In the genomic region with DNA sequence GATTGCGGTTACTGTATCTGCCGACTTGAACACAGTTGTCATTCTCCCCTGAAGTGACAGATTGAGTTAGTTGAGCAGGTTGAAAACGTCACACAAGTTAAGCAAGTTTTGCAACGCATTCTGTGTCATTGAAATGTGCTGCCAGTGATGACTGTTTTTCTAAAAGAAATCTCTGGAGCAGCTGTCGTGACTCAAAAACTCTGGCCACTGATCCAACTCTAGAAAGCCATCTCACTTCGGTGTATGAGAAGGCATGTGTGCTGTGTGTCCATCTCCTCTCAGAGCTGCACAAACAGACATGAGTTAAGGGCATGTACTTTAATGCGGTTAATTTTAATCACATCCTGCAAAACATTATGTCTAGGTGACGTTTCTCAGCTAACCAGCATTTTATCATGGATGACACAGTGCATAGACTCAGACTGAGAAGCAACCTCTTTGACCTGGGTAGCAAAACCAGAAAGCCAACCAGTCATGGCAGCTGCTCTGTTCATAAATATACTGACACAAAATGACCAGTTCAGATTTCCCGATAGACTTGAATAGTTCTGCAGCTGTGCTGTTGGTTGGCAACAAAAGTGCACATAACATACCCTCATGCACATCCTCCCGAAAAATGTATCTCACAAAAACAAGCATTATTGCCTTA, we compare ENCODE assay signal across 24 cellular contexts.
DNase-seq lines count a peak whose midpoint lies in the region; ATAC-seq, FAIRE-seq and TF ChIP-seq lines count a peak whose summit lies in the region.
"Had no signal": no experiment of that assay in that cellular context is flagged by ENCODE, and none has a peak within 500 bp of the region (broad histone marks: within the 10 kb centered on the region; RNA-seq: fewer than 3 reads in every experiment).

No MANE protein-coding gene starts in this region.

- CTCF ChIA-PET in HepG2 (lab: Yijun Ruan, JAX; ENCODE audit: low intra/inter-chr PET ratio, low total read pairs) = no interaction called here

- TF ChIP-seq EP300 in HepG2 (IDR thresholded peaks at IDR 0.05; ENCODE audit: low read depth in 2 of 2, low read length in 2 of 2) = no peak
- no peak for TF ChIP-seq EP300 in HepG2 (CRISPR knock-in tag; IDR thresholded peaks at IDR 0.05; ENCODE audit: borderline replicate concordance)

- POLR2A ChIA-PET in HepG2 (lab: Yijun Ruan, JAX) = no interaction called here
- POLR2A ChIA-PET in naive thymus-derived CD8-positive, alpha-beta T cell (lab: Charles Lee) = no interaction called here

- H3K27me3 Mint-ChIP-seq in nephron progenitor cell (ENCODE audit: low read depth, poor library complexity) = peaks cover 2% of the 10 kb centered on the region
- peaks cover 0 to 30% (median 3%) of the 10 kb centered on the region in 5 donors for H3K27me3 Mint-ChIP-seq in naive thymus-derived CD8-positive, alpha-beta T cell
- H3K27me3 Mint-ChIP-seq in T-helper 2 cell treated with Interferon-gamma antibody and Interleukin-4, amounts not matched to agents 5 μg/mL and 100 μg/mL, for 36 hours (ENCODE audit: low read depth) = no peaks in the 10 kb centered on the region

- H3K27me3 ChIP-seq in HepG2 (ENCODE audit: control insufficient read depth in 1 of 2, insufficient read depth in 2 of 2, low read length in 2 of 2) (no peaks in the 10 kb centered on the region; a peak in 1 of 5 replicates), right lobe of liver (no peaks in the 10 kb centered on the region), brain microvascular endothelial cell (replicated peaks) (no peaks in the 10 kb centered on the region)
- H3K27me3 ChIP-seq: BLaER1, colonic mucosa, thyroid gland had no signal

- no peaks in the 10 kb centered on the region for H3K36me3 Mint-ChIP-seq in nephron progenitor cell (ENCODE audit: low read depth)
- no peaks in the 10 kb centered on the region for H3K36me3 Mint-ChIP-seq in naive thymus-derived CD8-positive, alpha-beta T cell
- no peaks in the 10 kb centered on the region for H3K36me3 Mint-ChIP-seq in T-helper 2 cell treated with Interferon-gamma antibody and Interleukin-4, amounts not matched to agents 5 μg/mL and 100 μg/mL, for 36 hours (ENCODE audit: low read depth)
- H3K36me3 Mint-ChIP-seq: memory B cell had no signal

- intact Hi-C loops in HepG2 (cut with micrococcal nuclease; ENCODE audit: unreplicated experiment) = no loop called here
- intact Hi-C loops in right lobe of liver (cut with DNase I) = no loop called here

- no peaks in the 10 kb centered on the region for H3K9me3 Mint-ChIP-seq in nephron progenitor cell
- H3K9me3 Mint-ChIP-seq in naive thymus-derived CD8-positive, alpha-beta T cell = peaks cover 0 to 3% (median 0%) of the 10 kb centered on the region in 9 donors
- H3K9me3 Mint-ChIP-seq in T-helper 2 cell treated with Interferon-gamma antibody and Interleukin-4, amounts not matched to agents 5 μg/mL and 100 μg/mL, for 36 hours = no peaks in the 10 kb centered on the region
- H3K9me3 Mint-ChIP-seq: activated CD8-positive, alpha-beta T cell treated with anti-CD3 and anti-CD28 coated beads for 36 hours had no signal

- H4K20me1 ChIP-seq in HepG2 (ENCODE audit: insufficient read depth, low read length) = no peaks in the 10 kb centered on the region
- H4K20me1 ChIP-seq: BLaER1 had no signal

- DNase-seq in HepG2 (ENCODE audit: low spot score) (no peak), right lobe of liver (no peak), foreskin fibroblast (peak; percentile 6 to 15), nephron progenitor cell (no peak), brain microvascular endothelial cell (no peak)
- DNase-seq in naive thymus-derived CD8-positive, alpha-beta T cell = no peak
- no peak for DNase-seq in activated T-cell treated with anti-CD3 and anti-CD28 coated beads, Interleukin-2, amount 50 U/mL, for 1 hour
- DNase-seq in T-helper 2 cell treated with Interferon-gamma antibody and Interleukin-4, amounts not matched to agents 5 μg/mL and 100 μg/mL, for 36 hours (ENCODE audit: low spot score) = no peak
- DNase-seq: 8988T; activated CD8-positive, alpha-beta T cell treated with anti-CD3 and anti-CD28 coated beads for 36 hours; Caco-2; colonic mucosa; DMS79; H7; Karpas-422; NCI-H510A treated with DMSO at 0.1 percent for 48 hours; NK-92 treated with Interleukin-12 subunit alpha and Interleukin-12 subunit beta, amount 100 ng/mL, for 24 hours; stimulated activated naive CD8-positive, alpha-beta T cell treated with anti-CD3 and anti-CD28 coated beads, Interleukin-15, Interleukin-2, amounts not matched to agents 100 U/mL and 50 U/mL, for 24 hours; thyroid gland had no signal

- H3K4me1 ChIP-seq in HepG2 (ENCODE audit: insufficient read depth, low read length) (no peaks in the 10 kb centered on the region), right lobe of liver (no peaks in the 10 kb centered on the region)
- H3K4me1 ChIP-seq: BLaER1, Caco-2, colonic mucosa, thyroid gland had no signal

- ATAC-seq in HepG2 (no peak), right lobe of liver (no peak)
- ATAC-seq in naive thymus-derived CD8-positive, alpha-beta T cell = no peak
- ATAC-seq: activated CD4-positive, CD25-positive, alpha-beta regulatory T cell treated with anti-CD3 and anti-CD28 coated beads, Interleukin-2, amount 50 U/mL, for 24 hours; activated CD8-positive, alpha-beta T cell treated with anti-CD3 and anti-CD28 coated beads for 36 hours; esophagus mucosa; Panc1; stimulated activated naive CD8-positive, alpha-beta T cell treated with anti-CD3 and anti-CD28 coated beads, Interleukin-15, Interleukin-2, amounts not matched to agents 100 U/mL and 50 U/mL, for 24 hours had no signal

- BruUV-seq in HepG2 (replicated peaks; lab: Mats Ljungman, UMichigan) = no TSS peak

- H3K79me2 ChIP-seq in HepG2 (ENCODE audit: insufficient read depth, low read length) = no peaks in the 10 kb centered on the region

- no peak for FAIRE-seq in HepG2 (lab: Jason Lieb, UNC)

- TF ChIP-seq POLR2A in HepG2 (IDR thresholded peaks at IDR 0.05; ENCODE audit: insufficient read depth in 1 of 2, low read depth in 2 of 2, low read length in 2 of 2) (no peak), right lobe of liver (IDR thresholded peaks at IDR 0.05) (no peak)

- no peak overlapping the region for H3K27ac ChIP-seq in HepG2 (ENCODE audit: extremely low read length, insufficient read depth, low read length)
- H3K27ac ChIP-seq in right lobe of liver = no peak overlapping the region
- H3K27ac ChIP-seq in brain microvascular endothelial cell = no peak overlapping the region
- H3K27ac ChIP-seq: BLaER1, colonic mucosa, thyroid gland had no signal

- whole genome bisulfite sequencing in HepG2 (ENCODE audit: low lambda C conversion rate) = 33% methylated on average over 10 of the region's 10 CpGs
- 49% methylated on average over 9 of the region's 10 CpGs for WGBS in right lobe of liver (ENCODE audit: insufficient coverage, low coverage, low lambda C conversion rate, missing lambda C conversion rate)

- no peak overlapping the region for H3K4me3 ChIP-seq in HepG2 (replicated peaks in 1 of 3; ENCODE audit: insufficient read depth in 1 of 3, low read depth in 2 of 3, low read length in 3 of 3)
- H3K4me3 ChIP-seq in right lobe of liver = no peak overlapping the region
- no peak overlapping the region for H3K4me3 ChIP-seq in foreskin fibroblast (ENCODE audit: low read depth in 1 of 2, low read length in 2 of 2)
- H3K4me3 ChIP-seq in brain microvascular endothelial cell (ENCODE audit: low read depth, low read length) = no peak overlapping the region
- H3K4me3 ChIP-seq: BLaER1, colonic mucosa, thyroid gland had no signal

- in situ Hi-C loops in HepG2 (cut with HindIII; ENCODE audit: extremely low pct_ligation_motif_present, low pct_unique_long_range_greater_than_20kb) = no loop called here
- in situ Hi-C loops in brain microvascular endothelial cell (cut with HindIII; ENCODE audit: low pct_ligation_motif_present, low sequenced_read_pairs) = no loop called here

- no peaks in the 10 kb centered on the region for H3K4me1 Mint-ChIP-seq in nephron progenitor cell
- H3K4me1 Mint-ChIP-seq in naive thymus-derived CD8-positive, alpha-beta T cell = no peaks in the 10 kb centered on the region
- no peaks in the 10 kb centered on the region for H3K4me1 Mint-ChIP-seq in T-helper 2 cell treated with Interferon-gamma antibody and Interleukin-4, amounts not matched to agents 5 μg/mL and 100 μg/mL, for 36 hours (ENCODE audit: low read depth)
- H3K4me1 Mint-ChIP-seq: memory B cell had no signal

- H3K9ac ChIP-seq in HepG2 (ENCODE audit: insufficient read depth, low read depth, low read length) = no peak overlapping the region
- H3K9ac ChIP-seq: BLaER1 had no signal

- peak overlapping the region; percentile 57 for H3K27ac Mint-ChIP-seq in nephron progenitor cell
- no peak overlapping the region for H3K27ac Mint-ChIP-seq in naive thymus-derived CD8-positive, alpha-beta T cell
- no peak overlapping the region for H3K27ac Mint-ChIP-seq in T-helper 2 cell treated with Interferon-gamma antibody and Interleukin-4, amounts not matched to agents 5 μg/mL and 100 μg/mL, for 36 hours
- H3K27ac Mint-ChIP-seq: activated CD8-positive, alpha-beta T cell treated with anti-CD3 and anti-CD28 coated beads for 36 hours; memory B cell had no signal

- no peak for TF ChIP-seq CTCF in HepG2 (CRISPR knock-in tag; IDR thresholded peaks at IDR 0.05)
- TF ChIP-seq CTCF in right lobe of liver (IDR thresholded peaks at IDR 0.05) = no peak
- no peak for TF ChIP-seq CTCF in foreskin fibroblast (IDR thresholded peaks at IDR 0.05; ENCODE audit: low read depth, low read length)
- no peak for TF ChIP-seq CTCF in nephron progenitor cell (IDR thresholded peaks at IDR 0.05)
- no peak for TF ChIP-seq CTCF in brain microvascular endothelial cell (IDR thresholded peaks at IDR 0.05; ENCODE audit: low read depth, low read length, missing control alignments)

- no peak overlapping the region for H3K4me2 ChIP-seq in HepG2 (ENCODE audit: low read depth, low read length)
- H3K4me2 ChIP-seq: BLaER1 had no signal

- no peak overlapping the region for H3K4me3 Mint-ChIP-seq in nephron progenitor cell
- H3K4me3 Mint-ChIP-seq in naive thymus-derived CD8-positive, alpha-beta T cell = no peak overlapping the region
- no peak overlapping the region for H3K4me3 Mint-ChIP-seq in T-helper 2 cell treated with Interferon-gamma antibody and Interleukin-4, amounts not matched to agents 5 μg/mL and 100 μg/mL, for 36 hours
- H3K4me3 Mint-ChIP-seq: activated CD8-positive, alpha-beta T cell treated with anti-CD3 and anti-CD28 coated beads for 36 hours; memory B cell had no signal

- no peak for TF ChIP-seq RAD21 in HepG2 (CRISPR knock-in tag; IDR thresholded peaks at IDR 0.05)

- no peaks in the 10 kb centered on the region for H3K9me3 ChIP-seq in HepG2 (ENCODE audit: low read length)
- H3K9me3 ChIP-seq in right lobe of liver = no peaks in the 10 kb centered on the region
- H3K9me3 ChIP-seq: BLaER1, Caco-2, colonic mucosa, thyroid gland had no signal

- no peak overlapping the region for H2AFZ ChIP-seq in HepG2 (ENCODE audit: low read length)

- no peaks in the 10 kb centered on the region for H3K36me3 ChIP-seq in HepG2 (replicated peaks in 1 of 2; ENCODE audit: control insufficient read depth in 1 of 2, insufficient read depth in 2 of 2, low read length in 2 of 2)
- H3K36me3 ChIP-seq in right lobe of liver = no peaks in the 10 kb centered on the region
- no peaks in the 10 kb centered on the region for H3K36me3 ChIP-seq in brain microvascular endothelial cell (replicated peaks)
- H3K36me3 ChIP-seq: BLaER1, colonic mucosa, thyroid gland had no signal

Comparison
In these comparisons a context has a peak if more than half of its experiments do, and no peak if none do; other contexts are left out.
1. DNase-seq: peak in foreskin fibroblast (2 of 2); none in HepG2 (single experiment), right lobe of liver (0 of 3), nephron progenitor cell (single experiment), naive thymus-derived CD8-positive, alpha-beta T cell (0 of 10), activated T-cell treated with anti-CD3 and anti-CD28 coated beads, Interleukin-2, amount 50 U/mL, for 1 hour (single experiment), brain microvascular endothelial cell (single experiment) and T-helper 2 cell treated with Interferon-gamma antibody and Interleukin-4, amounts not matched to agents 5 μg/mL and 100 μg/mL, for 36 hours (single experiment).